26 cellular contexts compared by ENCODE assay signal in genomic region chr2:151439127-151439526, GRCh38.
"Had no signal": no experiment of that assay in that cellular context is flagged by ENCODE, and none has a peak within 500 bp of the region (broad histone marks: within the 10 kb centered on the region; RNA-seq: fewer than 3 reads in every experiment).

No MANE protein-coding gene starts in this region.

- ATAC-seq: naive thymus-derived CD8-positive, alpha-beta T cell; pancreas; right cardiac atrium; sciatic nerve; stimulated activated naive B cell treated with anti-CD40 and anti-IgM and Interleukin-4, amounts not matched to agents 10 μg/mL and 1 μg/mL and 100 μg/mL, for 72 hours; stimulated activated naive CD8-positive, alpha-beta T cell treated with anti-CD3 and anti-CD28 coated beads, Interleukin-15, Interleukin-2, amounts not matched to agents 100 U/mL and 50 U/mL, for 24 hours had no signal

- H3K4me3 ChIP-seq: left ventricle myocardium inferior, lung, pancreas, prostate gland, skin epidermis, stomach, tibial nerve, upper lobe of left lung, vagina had no signal

- H3K9me3 ChIP-seq: left ventricle myocardium inferior, pancreas, prostate gland, stomach, tibial nerve, upper lobe of left lung, vagina had no signal

- H3K4me1 ChIP-seq: left ventricle myocardium inferior, pancreas, prostate gland, tibial nerve, upper lobe of left lung, vagina had no signal

- H3K27ac ChIP-seq: left ventricle myocardium inferior, pancreas, prostate gland, skin epidermis, stomach, tibial nerve, upper lobe of left lung, vagina had no signal

- DNase-seq: hypothalamus; immature natural killer cell; kidney; left ventricle myocardium inferior; mesendoderm; naive thymus-derived CD8-positive, alpha-beta T cell; nucleus accumbens; pancreas; posterior cingulate gyrus; retina; right cardiac atrium; stimulated activated CD4-positive, alpha-beta T cell treated with anti-CD3 and anti-CD28 coated beads, Interleukin-12 subunit alpha, Interleukin-12 subunit beta, amount 100 ng/mL, for 4 hours; stimulated activated CD4-positive, alpha-beta T cell treated with anti-CD3 and anti-CD28 coated beads, Interleukin-15, amount 100 ng/mL, for 24 hours; stimulated activated CD4-positive, alpha-beta T cell treated with anti-CD3 and anti-CD28 coated beads, Interleukin-2, amount 100 ng/mL, for 24 hours; stimulated activated CD4-positive, alpha-beta T cell treated with anti-CD3 and anti-CD28 coated beads, Interleukin-4, amount 100 ng/mL, for 1 hour; stimulated activated naive B cell treated with anti-CD40 and anti-IgM and Interleukin-4, amounts not matched to agents 10 μg/mL and 1 μg/mL and 100 μg/mL, for 72 hours; stimulated activated naive CD8-positive, alpha-beta T cell treated with anti-CD3 and anti-CD28 coated beads, Interleukin-15, Interleukin-2, amounts not matched to agents 100 U/mL and 50 U/mL, for 24 hours; stomach had no signal

- FAIRE-seq: islet of Langerhans, kidney had no signal

- H3K27me3 ChIP-seq: pancreas, stomach, tibial nerve, upper lobe of left lung, vagina had no signal
